In the genomic region with DNA sequence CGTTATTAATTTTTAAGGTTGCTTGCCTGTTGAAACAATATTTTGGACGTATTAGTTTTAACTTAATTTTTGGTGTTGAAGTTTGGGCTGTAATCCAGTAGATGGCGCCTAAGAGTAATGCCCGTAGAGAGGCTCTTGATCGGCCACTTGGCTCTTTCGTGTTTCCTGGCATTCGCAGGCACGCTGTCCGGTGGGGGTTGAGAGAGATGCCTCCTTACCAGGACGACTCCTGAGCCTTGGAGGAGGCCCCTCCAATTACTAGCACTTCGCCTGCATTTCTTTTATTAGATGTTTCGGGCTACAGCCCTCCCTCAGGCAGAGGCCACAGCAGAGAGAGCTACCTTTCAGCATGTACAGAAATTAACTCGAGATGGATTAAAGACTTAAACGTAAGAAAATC, we compare ENCODE assay signal across 10 cellular contexts. TPM values are rescaled to one million over a fixed set of nuclear protein-coding genes. Genes with fewer than 3 reads are reported as not detected.
A peak's percentile ranks its signal among the peaks of the same experiment; 100 is the strongest.
DNase-seq lines count a peak whose midpoint lies in the region; ATAC-seq, FAIRE-seq and TF ChIP-seq lines count a peak whose summit lies in the region.
"Had no signal": no experiment of that assay in that cellular context is flagged by ENCODE, and none has a peak within 500 bp of the region (broad histone marks: within the 10 kb centered on the region; RNA-seq: fewer than 3 reads in every experiment).

No MANE protein-coding gene starts in this region.

- no peak overlapping the region for H3K4me3 ChIP-seq in fibroblast of pulmonary artery (replicated peaks; ENCODE audit: low read depth, low read length)
- no peak overlapping the region for H3K4me3 ChIP-seq in small intestine (ENCODE audit: low read depth in 1 of 2, low read length in 2 of 2)
- no peak overlapping the region for H3K4me3 ChIP-seq in coronary artery

- no peak for FAIRE-seq in small intestine (lab: Jason Lieb, UNC)

- H3K4me3 Mint-ChIP-seq in T-helper 17 cell, result peak overlapping the region; percentile 15

- H3K36me3 Mint-ChIP-seq in T-helper 17 cell (ENCODE audit: low read depth), result no peaks in the 10 kb centered on the region

- 13 to 41% (median 25%) methylated on average over 14 of the region's 14 CpGs for whole genome bisulfite sequencing in small intestine, 3 donors

- DNase-seq in MV-4-11 (lab: John Stamatoyannopoulos, UW) (peak; percentile 54), T-helper 17 cell (no peak), fibroblast of pulmonary artery (ENCODE audit: low read depth) (peak; percentile 32), small intestine (peak; percentile 0), coronary artery (ENCODE audit: low spot score) (no peak)

- no peaks in the 10 kb centered on the region for H3K36me3 ChIP-seq in small intestine (ENCODE audit: control insufficient read depth in 2 of 2, insufficient read depth in 2 of 2, low read length in 2 of 2)

- no peaks in the 10 kb centered on the region for H3K9me3 ChIP-seq in T-helper 17 cell (ENCODE audit: control insufficient read depth, low read length, poor library complexity, severe bottlenecking)
- no peaks in the 10 kb centered on the region for H3K9me3 ChIP-seq in small intestine (ENCODE audit: control insufficient read depth, low read depth)

- peaks cover 26% of the 10 kb centered on the region for H3K27me3 Mint-ChIP-seq in T-helper 17 cell

- H3K27ac ChIP-seq in C4-2B (no peak overlapping the region), small intestine (ENCODE audit: low read depth in 1 of 2, low read length in 1 of 2) (no peak overlapping the region), coronary artery (no peak overlapping the region)

- TF ChIP-seq CTCF in C4-2B (conservative IDR thresholded peaks at IDR 0.05) (peak; percentile 92), fibroblast of pulmonary artery (IDR thresholded peaks at IDR 0.05; ENCODE audit: low read length, missing control alignments) (peak; percentile 61), coronary artery (IDR thresholded peaks at IDR 0.05) (no peak)

- H3K27me3 ChIP-seq in small intestine (ENCODE audit: control insufficient read depth in 2 of 2, insufficient read depth in 2 of 2, low read length in 2 of 2), result no peaks in the 10 kb centered on the region

- H3K27ac Mint-ChIP-seq in T-helper 17 cell, result no peak overlapping the region

- no peaks in the 10 kb centered on the region for H3K4me1 ChIP-seq in small intestine (ENCODE audit: control insufficient read depth in 2 of 2, insufficient read depth in 1 of 2, low read depth in 1 of 2, low read length in 1 of 2)

- peaks cover 3% of the 10 kb centered on the region for H3K4me1 Mint-ChIP-seq in T-helper 17 cell

- ATAC-seq in GM18499 (IDR thresholded peaks at IDR 0.05; ENCODE audit: insufficient read depth, unreplicated experiment) (peak; percentile 91), HG02642 (IDR thresholded peaks at IDR 0.05; ENCODE audit: poor library complexity, unreplicated experiment) (peak; percentile 82), T-helper 17 cell (peak; percentile 47)

RNA-seq across cellular contexts. Expression of a gene that starts 12.0 kb away (rescaled TPM):
- not detected for total RNA-seq in T-helper 17 cell
- polyA plus RNA-seq in small intestine, result not detected
- total RNA-seq: pulmonary artery endothelial cell; T-helper 2 cell treated with Interferon-gamma antibody and Interleukin-4, amounts not matched to agents 100 ng/mL and 5 ng/mL, for 36 hours had no signal

RNA-seq across cellular contexts. Expression of a gene that starts 34.6 kb away (rescaled TPM):
- not detected for total RNA-seq in T-helper 17 cell
- not detected for polyA plus RNA-seq in small intestine
- total RNA-seq: pulmonary artery endothelial cell; T-helper 2 cell treated with Interferon-gamma antibody and Interleukin-4, amounts not matched to agents 100 ng/mL and 5 ng/mL, for 36 hours had no signal

RNA-seq across cellular contexts. Expression of a gene that starts 46.1 kb away (rescaled TPM):
- not detected for total RNA-seq in T-helper 17 cell
- not detected for polyA plus RNA-seq in small intestine
- total RNA-seq: pulmonary artery endothelial cell; T-helper 2 cell treated with Interferon-gamma antibody and Interleukin-4, amounts not matched to agents 100 ng/mL and 5 ng/mL, for 36 hours had no signal

Comparison
In these comparisons a context has a peak if more than half of its experiments do, and no peak if none do; other contexts are left out.
1. DNase-seq: peak in MV-4-11 (single experiment), fibroblast of pulmonary artery (single experiment) and small intestine (single experiment); none in T-helper 17 cell (0 of 3) and coronary artery (single experiment).
2. Peak in every context shown above with its lines, with median percentiles within 50 percentile points of each other: ATAC-seq.